In the genomic region with DNA sequence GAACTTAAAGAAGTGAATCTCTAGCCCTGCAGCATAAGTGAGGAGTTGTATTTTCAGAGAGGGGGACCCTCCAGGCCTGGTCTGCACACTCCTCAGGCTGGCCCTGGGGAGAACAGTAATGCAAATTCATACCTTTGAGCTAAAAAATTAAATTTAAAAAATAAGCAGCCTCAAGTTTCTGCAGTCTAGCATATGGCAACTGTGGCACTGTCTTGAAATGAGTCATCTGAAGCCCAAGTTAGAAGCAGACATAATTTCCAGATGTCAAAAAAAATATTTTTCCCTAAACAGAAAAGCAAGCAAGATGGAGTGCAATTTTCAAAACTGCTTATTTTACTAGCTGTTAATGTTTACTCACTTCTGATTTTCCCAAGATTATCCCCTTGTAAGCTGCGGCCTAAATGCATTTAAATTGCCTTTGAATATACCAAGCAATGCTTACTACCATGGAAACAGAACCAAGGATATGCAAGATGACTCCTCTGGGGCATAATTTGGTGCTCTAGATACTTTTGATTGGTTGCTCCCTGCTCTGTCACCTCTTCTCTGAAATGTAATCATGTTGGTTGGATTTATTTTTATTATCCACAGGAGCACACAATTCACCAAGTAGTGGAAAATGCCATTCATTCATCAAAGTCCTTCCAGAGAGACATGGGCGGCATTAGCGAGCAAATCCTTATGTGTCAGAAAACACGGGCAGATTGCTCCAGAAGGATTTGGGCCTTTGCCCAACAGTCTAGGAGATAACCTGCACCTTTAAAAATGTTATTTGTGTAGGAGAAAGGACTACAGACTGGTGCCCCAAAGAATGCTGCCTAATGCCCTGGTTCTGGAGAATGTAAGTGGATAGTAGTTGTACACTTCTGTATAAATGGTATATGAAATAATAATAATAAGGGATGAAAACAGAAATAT, we compare ENCODE assay signal across 17 cellular contexts. TPM values are rescaled to one million over a fixed set of nuclear protein-coding genes. Genes with fewer than 3 reads are reported as not detected.
DNase-seq lines count a peak whose midpoint lies in the region; ATAC-seq and TF ChIP-seq lines count a peak whose summit lies in the region.
"Had no signal": no experiment of that assay in that cellular context is flagged by ENCODE, and none has a peak within 500 bp of the region (broad histone marks: within the 10 kb centered on the region; RNA-seq: fewer than 3 reads in every experiment).

No MANE protein-coding gene starts in this region.

- peak; percentile 72 for ATAC-seq in GM18511 (IDR thresholded peaks at IDR 0.05; ENCODE audit: unreplicated experiment)
- ATAC-seq in GM21723 (IDR thresholded peaks at IDR 0.05; ENCODE audit: unreplicated experiment), result peak; percentile 70
- ATAC-seq in right lobe of liver, result no peak
- ATAC-seq in GM21381 (IDR thresholded peaks at IDR 0.05; ENCODE audit: unreplicated experiment), result no peak

- H3K27ac ChIP-seq in breast epithelium (no peak overlapping the region), right lobe of liver (no peak overlapping the region)
- H3K27ac ChIP-seq: esophagus muscularis mucosa, neutrophil, SJCRH30, thoracic aorta had no signal

- H3K4me1 ChIP-seq in breast epithelium (no peaks in the 10 kb centered on the region), right lobe of liver (no peaks in the 10 kb centered on the region)
- H3K4me1 ChIP-seq: esophagus muscularis mucosa, SJCRH30 had no signal

- DNase-seq in NCI-H1436 treated with DMSO at 0.1 percent for 48 hours (lab: John Stamatoyannopoulos, UW) (peak; percentile 81), fibroblast of the aortic adventitia (ENCODE audit: low read depth) (peak; percentile 4), breast epithelium (ENCODE audit: low spot score in 2 of 2) (no peak), right lobe of liver (no peak)
- no peak for DNase-seq in stimulated activated CD8-positive, alpha-beta memory T cell treated with anti-CD3 and anti-CD28 coated beads, Interleukin-4, amount 100 ng/mL, for 48 hours
- DNase-seq: CD4-positive, alpha-beta memory T cell; MM.1S; NCI-H526; SJCRH30 had no signal

- H3K27me3 ChIP-seq in breast epithelium (no peaks in the 10 kb centered on the region), right lobe of liver (no peaks in the 10 kb centered on the region)
- H3K27me3 ChIP-seq: esophagus muscularis mucosa, neutrophil, SJCRH30 had no signal

- H3K4me3 ChIP-seq in fibroblast of the aortic adventitia (ENCODE audit: low read depth, low read length) (no peak overlapping the region), breast epithelium (no peak overlapping the region), right lobe of liver (no peak overlapping the region)
- H3K4me3 ChIP-seq: esophagus muscularis mucosa, lung, SJCRH30, skin epidermis, thoracic aorta had no signal

- 86% methylated on average over 4 of the region's 4 CpGs for WGBS in right lobe of liver (ENCODE audit: insufficient coverage, low coverage, low lambda C conversion rate, missing lambda C conversion rate)

- H3K9me3 ChIP-seq in breast epithelium, result no peaks in the 10 kb centered on the region
- no peaks in the 10 kb centered on the region for H3K9me3 ChIP-seq in right lobe of liver
- H3K9me3 ChIP-seq: esophagus muscularis mucosa, neutrophil, SJCRH30, thoracic aorta had no signal

- TF ChIP-seq CTCF in fibroblast of the aortic adventitia (IDR thresholded peaks at IDR 0.05; ENCODE audit: insufficient read depth, low read length), result no peak
- TF ChIP-seq CTCF in breast epithelium (IDR thresholded peaks at IDR 0.05), result no peak
- no peak for TF ChIP-seq CTCF in right lobe of liver (IDR thresholded peaks at IDR 0.05)

- H3K36me3 ChIP-seq in breast epithelium (no peaks in the 10 kb centered on the region), right lobe of liver (no peaks in the 10 kb centered on the region)
- H3K36me3 ChIP-seq: esophagus muscularis mucosa, neutrophil, SJCRH30, thoracic aorta had no signal

- TF ChIP-seq POLR2A in breast epithelium (IDR thresholded peaks at IDR 0.05), result no peak
- TF ChIP-seq POLR2A in right lobe of liver (IDR thresholded peaks at IDR 0.05), result no peak

- intact Hi-C loops in breast epithelium (cut with DNase I; ENCODE audit: low total_unique reads) (loop anchor here (10.0 kb wide), 1 partner anchor 125 kb away; no protein-coding TSS in a partner anchor), right lobe of liver (cut with DNase I) (loop anchor here in 1 of 2 donors (10.0 kb wide), 1 partner anchor 225 kb away; no protein-coding TSS in a partner anchor)

RNA-seq across cellular contexts. Expression of a gene that starts 25.0 kb away (rescaled TPM):
- total RNA-seq in fibroblast of the aortic adventitia (ENCODE audit: low replicate concordance) (37.5 and 128 TPM in 2 replicates), breast epithelium (10 to 100 TPM; 85.9 to 92.8 (median 89.8) TPM), right lobe of liver (100 to 1,000 TPM in 4 of 6 experiments, 10 to 100 TPM in 2; 65.0 to 153 (median 116) TPM)

RNA-seq across cellular contexts. Expression of a gene that starts 58.8 kb away (rescaled TPM):
- 30.9 and 31.0 TPM in 2 replicates for total RNA-seq in fibroblast of the aortic adventitia (ENCODE audit: low replicate concordance)
- 10 to 100 TPM; 39.3 to 53.8 (median 49.9) TPM for total RNA-seq in breast epithelium
- total RNA-seq in right lobe of liver, result 10 to 100 TPM; 32.6 to 54.7 (median 39.4) TPM

Comparison
In these comparisons a context has a peak if more than half of its experiments do, and no peak if none do; other contexts are left out.
1. ATAC-seq: peak in GM18511 (single experiment) and GM21723 (single experiment); none in right lobe of liver (0 of 4) and GM21381 (single experiment).
2. DNase-seq: peak in NCI-H1436 treated with DMSO at 0.1 percent for 48 hours (single experiment) and fibroblast of the aortic adventitia (single experiment); none in breast epithelium (0 of 2), right lobe of liver (0 of 3) and stimulated activated CD8-positive, alpha-beta memory T cell treated with anti-CD3 and anti-CD28 coated beads, Interleukin-4, amount 100 ng/mL, for 48 hours (single experiment).